8 cellular contexts compared by ENCODE assay signal in the genomic region with DNA sequence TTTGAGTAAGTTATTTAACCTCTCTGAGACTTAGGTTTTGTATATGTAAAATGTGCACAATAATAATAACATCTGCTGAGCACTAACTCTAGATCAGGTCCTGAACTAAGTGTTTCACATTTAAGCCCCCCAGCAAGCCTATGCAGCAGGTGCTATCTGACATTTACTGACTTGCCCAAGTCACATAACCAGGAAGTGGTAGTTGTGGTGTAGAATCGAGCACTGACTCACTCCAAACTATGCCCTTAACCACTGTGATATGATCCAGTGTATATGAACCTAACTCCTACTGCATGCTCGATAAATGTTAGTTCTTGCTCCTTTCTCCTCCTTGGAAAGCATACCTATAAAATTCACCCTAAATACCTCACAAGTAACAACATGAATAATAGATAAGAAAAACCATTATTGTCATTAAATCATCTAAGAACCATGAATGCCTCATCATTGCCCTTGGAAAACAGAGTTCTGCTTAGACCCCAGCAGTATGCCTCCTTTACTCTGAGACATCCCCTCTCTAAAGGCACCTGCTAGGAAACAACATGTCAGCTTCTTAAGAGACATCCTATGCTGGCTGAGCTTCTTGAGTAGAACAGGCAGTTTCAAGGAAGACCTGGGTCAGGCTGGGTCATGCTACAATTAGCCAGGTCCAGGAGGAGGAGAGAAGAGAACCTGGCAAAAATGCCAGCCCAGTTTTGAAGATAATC. TPM values are rescaled to one million over a fixed set of nuclear protein-coding genes. Genes with fewer than 3 reads are reported as not detected.
DNase-seq lines count a peak whose midpoint lies in the region; ATAC-seq and TF ChIP-seq lines count a peak whose summit lies in the region.

No MANE protein-coding gene starts in this region.

- TF ChIP-seq CTCF in mammary epithelial cell (conservative IDR thresholded peaks at IDR 0.05 in 1 of 2, IDR thresholded peaks at IDR 0.05 in 1 of 2; ENCODE audit: extremely low read depth in 1 of 2, insufficient read depth in 1 of 2, low read depth in 1 of 2, low read length in 2 of 2) (no peak), thyroid gland (IDR thresholded peaks at IDR 0.05) (no peak), ovary (IDR thresholded peaks at IDR 0.05) (no peak)

- DNase-seq in mammary epithelial cell (peak; percentile 82), NCI-H1105 (lab: John Stamatoyannopoulos, UW) (no peak), pons (ENCODE audit: low spot score) (no peak), thyroid gland (no peak), ovary (no peak)

- peak; percentile 61 for ATAC-seq in GM18505 (IDR thresholded peaks at IDR 0.05; ENCODE audit: unreplicated experiment)
- ATAC-seq in GM21786 (IDR thresholded peaks at IDR 0.05; ENCODE audit: unreplicated experiment), result peak; percentile 67

- H3K4me3 ChIP-seq in mammary epithelial cell (replicated peaks in 1 of 3; ENCODE audit: insufficient read depth in 1 of 3, low read depth in 2 of 3, low read length in 3 of 3) (no peak overlapping the region), thyroid gland (replicated peaks in 1 of 3) (no peak overlapping the region), ovary (no peak overlapping the region)

- dilution Hi-C loops in mammary epithelial cell (cut with HindIII; ENCODE audit: low sequenced_read_pairs), result no loop called here

- BruUV-seq in mammary epithelial cell (replicated peaks; lab: Mats Ljungman, UMichigan), result no TSS peak

- no peak overlapping the region for H3K9ac ChIP-seq in mammary epithelial cell (ENCODE audit: insufficient read depth, low read length)

- H2AFZ ChIP-seq in mammary epithelial cell (ENCODE audit: low read depth, low read length), result no peak overlapping the region

- H3K4me1 ChIP-seq in mammary epithelial cell (ENCODE audit: insufficient read depth, low read length), result peaks cover 37% of the 10 kb centered on the region
- H3K4me1 ChIP-seq in thyroid gland, result peaks cover 5 to 10% of the 10 kb centered on the region in 2 donors
- H3K4me1 ChIP-seq in ovary (ENCODE audit: insufficient read depth), result peaks cover 2% of the 10 kb centered on the region

- TF ChIP-seq POLR2A in GM18505 (IDR thresholded peaks at IDR 0.05; ENCODE audit: borderline replicate concordance, extremely low read depth, insufficient read depth, insufficient read length) (no peak), thyroid gland (IDR thresholded peaks at IDR 0.05) (no peak), ovary (IDR thresholded peaks at IDR 0.05) (no peak)

- intact Hi-C loops in mammary epithelial cell (cut with micrococcal nuclease), result loop anchor here (1.0 to 10.0 kb wide), 10 partner anchors 104 to 1178 kb away; partner anchors contain the start of genes CEP152 and FGF7
- intact Hi-C loops in thyroid gland (cut with DNase I), result no loop called here
- intact Hi-C loops in ovary (cut with DNase I), result loop anchor here in 1 of 4 donors (10.0 kb wide), 1 partner anchor 62 kb away; no protein-coding TSS in a partner anchor

- no peaks in the 10 kb centered on the region for H4K20me1 ChIP-seq in mammary epithelial cell (ENCODE audit: insufficient read depth, low read length)

- WGBS in mammary epithelial cell (ENCODE audit: low coverage, missing lambda C conversion rate), result 0% methylated on average over 2 of the region's 2 CpGs
- WGBS in thyroid gland, 2 donors, result 68 to 82% methylated on average over 2 of the region's 2 CpGs
- WGBS in ovary, 3 donors, result 68 to 74% (median 71%) methylated on average over 2 of the region's 2 CpGs

- in situ Hi-C loops in mammary epithelial cell (cut with MboI; ENCODE audit: low sequenced_read_pairs in 2 of 2), result loop anchor here in 1 of 2 donors (25.0 kb wide), 1 partner anchor 604 kb away; no protein-coding TSS in a partner anchor

- no peaks in the 10 kb centered on the region for H3K9me3 ChIP-seq in KOPT-K1 (ENCODE audit: insufficient read depth, low read length, poor library complexity, severe bottlenecking)
- no peaks in the 10 kb centered on the region for H3K9me3 ChIP-seq in mammary epithelial cell (replicated peaks; ENCODE audit: insufficient read depth, low read length)
- no peaks in the 10 kb centered on the region for H3K9me3 ChIP-seq in thyroid gland
- no peaks in the 10 kb centered on the region for H3K9me3 ChIP-seq in ovary

- H3K27me3 ChIP-seq in mammary epithelial cell (ENCODE audit: insufficient read depth, low read length) (no peaks in the 10 kb centered on the region), thyroid gland (no peaks in the 10 kb centered on the region), ovary (no peaks in the 10 kb centered on the region)

- H3K36me3 ChIP-seq in KOPT-K1 (ENCODE audit: insufficient read depth, low read length), result no peaks in the 10 kb centered on the region
- H3K36me3 ChIP-seq in mammary epithelial cell (ENCODE audit: insufficient read depth, low read length), result no peaks in the 10 kb centered on the region
- no peaks in the 10 kb centered on the region for H3K36me3 ChIP-seq in thyroid gland
- no peaks in the 10 kb centered on the region for H3K36me3 ChIP-seq in ovary

- H3K27ac ChIP-seq in KOPT-K1 (ENCODE audit: low read depth, low read length, poor library complexity, severe bottlenecking) (peak overlapping the region; percentile 71), mammary epithelial cell (ENCODE audit: insufficient read depth, low read depth, low read length) (no peak overlapping the region), thyroid gland (no peak overlapping the region), ovary (no peak overlapping the region)

- TF ChIP-seq EP300 in ovary (IDR thresholded peaks at IDR 0.05), result no peak

- peaks cover 6% of the 10 kb centered on the region for H3K79me2 ChIP-seq in mammary epithelial cell (ENCODE audit: insufficient read depth, low read length)

- CTCF ChIA-PET in mammary epithelial cell (lab: Charles Lee; ENCODE audit: low non-redundant PET), result interaction anchor here (0.5 to 2.2 kb wide), 7 partner anchors 9 to 340 kb away, joined by 3 to 21 read pairs (median 5); partner anchors contain the start of gene EID1

- peak overlapping the region; percentile 35 for H3K4me2 ChIP-seq in mammary epithelial cell (ENCODE audit: insufficient read depth, low read depth, low read length)

RNA-seq across cellular contexts. Expression of gene SHC4, which starts 3.0 kb away (rescaled TPM):
- total RNA-seq in mammary epithelial cell, result 10 to 100 TPM in 1 of 2 donors, 1 to 10 TPM in 1; 5.5 to 23.8 TPM
- 3.0 TPM for polyA plus RNA-seq in mammary epithelial cell
- polyA minus RNA-seq in mammary epithelial cell, result 1.9 TPM
- 1 to 10 TPM in 1 of 4 donors, under 1 TPM in 3; 0.13 to 1.1 (median 0.49) TPM for total RNA-seq in thyroid gland
- total RNA-seq in ovary, result under 1 TPM; 0.10 to 0.79 (median 0.33) TPM
- polyA plus RNA-seq in ovary, result 1 to 10 TPM in 1 of 2 donors, under 1 TPM in 1; 0.38 to 1.8 TPM
